1 cellular context compared by ENCODE assay signal in the genomic region with DNA sequence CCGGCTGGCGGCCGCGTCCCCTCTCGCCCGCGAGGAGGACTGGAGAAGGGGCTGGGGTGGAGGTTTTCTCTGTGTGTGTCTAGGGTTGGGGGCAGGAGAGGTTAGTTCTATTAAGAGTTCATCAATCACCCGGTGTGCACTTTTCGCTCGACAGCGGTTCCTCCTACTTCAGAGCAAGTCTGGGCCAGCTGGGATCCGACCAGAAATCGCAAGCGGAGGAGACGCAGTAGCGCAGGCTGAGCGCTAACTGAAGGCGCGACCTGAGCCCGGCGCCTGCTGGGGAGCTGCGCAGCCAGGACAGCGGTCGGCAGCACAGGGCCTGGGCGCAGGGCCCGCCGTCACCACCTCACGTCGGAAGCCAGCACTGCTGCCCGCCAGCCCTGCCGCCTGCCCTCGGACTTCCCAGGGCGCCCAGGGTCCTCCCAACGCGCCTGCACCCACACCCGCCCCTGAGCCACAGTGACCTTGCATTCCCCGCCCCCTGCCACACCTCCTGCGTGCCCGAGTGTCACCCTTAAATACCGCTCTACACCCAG.
TF ChIP-seq lines count a peak whose summit lies in the region.

No MANE protein-coding gene starts in this region.

TF ChIP-seq in H1, 55 proteins besides CTCF, POLR2A, EP300 and RAD21:
- TF ChIP-seq RNF2 (IDR thresholded peaks at IDR 0.05; ENCODE audit: borderline replicate concordance, low read depth, low read length, missing control alignments, poor library complexity, severe bottlenecking): peak; percentile 46
- TF ChIP-seq EZH2 (IDR thresholded peaks at IDR 0.05; ENCODE audit: low read depth, low read length, severe bottlenecking): peak; percentile 92
- TF ChIP-seq GABPA (IDR thresholded peaks at IDR 0.05; ENCODE audit: borderline replicate concordance, insufficient read depth, low read length): no peak
- peak; percentile 97 for TF ChIP-seq SUZ12 (IDR thresholded peaks at IDR 0.05; ENCODE audit: low read length)
- TF ChIP-seq TAF7 (optimal IDR thresholded peaks at IDR 0.05; ENCODE audit: borderline replicate concordance, low read depth, low read length): no peak
- no peak for TF ChIP-seq RXRA (IDR thresholded peaks at IDR 0.05; ENCODE audit: insufficient read depth, low read depth, low read length)
- TF ChIP-seq CHD1 (IDR thresholded peaks at IDR 0.05; ENCODE audit: low read depth, low read length): no peak
- TF ChIP-seq, protein P1, sequence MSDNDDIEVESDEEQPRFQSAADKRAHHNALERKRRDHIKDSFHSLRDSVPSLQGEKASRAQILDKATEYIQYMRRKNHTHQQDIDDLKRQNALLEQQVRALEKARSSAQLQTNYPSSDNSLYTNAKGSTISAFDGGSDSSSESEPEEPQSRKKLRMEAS (IDR thresholded peaks at IDR 0.05): no peak
- TF ChIP-seq CTBP2 (IDR thresholded peaks at IDR 0.05; ENCODE audit: borderline replicate concordance, insufficient read depth, insufficient read length, low read length): no peak
- peak; percentile 0; the same call in 1 of the 2 replicates for TF ChIP-seq E2F6 (IDR thresholded peaks at IDR 0.05)
- TF ChIP-seq NRF1 (IDR thresholded peaks at IDR 0.05; ENCODE audit: low read depth, low read length): no peak
- no peak for TF ChIP-seq TEAD4 (IDR thresholded peaks at IDR 0.05; ENCODE audit: low read depth, low read length)
- TF ChIP-seq TCF12 (IDR thresholded peaks at IDR 0.05; ENCODE audit: low read depth, low read length): no peak
- no peak for TF ChIP-seq CEBPB (IDR thresholded peaks at IDR 0.05; ENCODE audit: low read depth, low read length)
- no peak for TF ChIP-seq CBX8 (IDR thresholded peaks at IDR 0.05; ENCODE audit: borderline replicate concordance, low read depth, low read length)
- no peak for TF ChIP-seq JUN (IDR thresholded peaks at IDR 0.05; ENCODE audit: low read depth, low read length)
- no peak for TF ChIP-seq SIRT6 (IDR thresholded peaks at IDR 0.05; ENCODE audit: low read length)
- TF ChIP-seq BCL11A (IDR thresholded peaks at IDR 0.05; ENCODE audit: low read depth in 2 of 2, low read length in 2 of 2): no peak
- TF ChIP-seq NANOG (IDR thresholded peaks at IDR 0.05; ENCODE audit: insufficient read depth, low read depth, low read length, poor library complexity, severe bottlenecking): no peak
- no peak for TF ChIP-seq ATF2 (IDR thresholded peaks at IDR 0.05; ENCODE audit: low read length)
- TF ChIP-seq SAP30 (IDR thresholded peaks at IDR 0.05; ENCODE audit: insufficient read depth, insufficient replicate concordance, low read length): no peak
- no peak for TF ChIP-seq JUND (IDR thresholded peaks at IDR 0.05; ENCODE audit: low read length)
- TF ChIP-seq KDM5A (IDR thresholded peaks at IDR 0.05; ENCODE audit: low read length): no peak
- no peak for TF ChIP-seq FOSL1 (IDR thresholded peaks at IDR 0.05; ENCODE audit: insufficient read depth, low read depth, low read length)
- TF ChIP-seq SP2 (IDR thresholded peaks at IDR 0.05; ENCODE audit: low read length): no peak
- no peak for TF ChIP-seq SRF (IDR thresholded peaks at IDR 0.05; ENCODE audit: low read depth, low read length)
- no peak for TF ChIP-seq TAF1 (IDR thresholded peaks at IDR 0.05; ENCODE audit: low read depth, low read length)
- TF ChIP-seq RFX5 (IDR thresholded peaks at IDR 0.05; ENCODE audit: borderline replicate concordance, low read depth, low read length): no peak
- no peak for TF ChIP-seq GTF2F1 (IDR thresholded peaks at IDR 0.05; ENCODE audit: borderline replicate concordance, low read depth, low read length)
- TF ChIP-seq TBP (IDR thresholded peaks at IDR 0.05; ENCODE audit: low read depth, low read length): no peak
- TF ChIP-seq PHF8 (conservative IDR thresholded peaks at IDR 0.05; ENCODE audit: low read depth, low read length): no peak
- peak; percentile 31; the same call in 1 of the 2 replicates for TF ChIP-seq CREB1 (IDR thresholded peaks at IDR 0.05)
- TF ChIP-seq BRCA1 (IDR thresholded peaks at IDR 0.05; ENCODE audit: low read depth, low read length): no peak
- no peak for TF ChIP-seq CHD2 (IDR thresholded peaks at IDR 0.05; ENCODE audit: low read length)
- no peak for TF ChIP-seq SP1 (IDR thresholded peaks at IDR 0.05; ENCODE audit: low read depth, low read length)
- TF ChIP-seq, protein P2, sequence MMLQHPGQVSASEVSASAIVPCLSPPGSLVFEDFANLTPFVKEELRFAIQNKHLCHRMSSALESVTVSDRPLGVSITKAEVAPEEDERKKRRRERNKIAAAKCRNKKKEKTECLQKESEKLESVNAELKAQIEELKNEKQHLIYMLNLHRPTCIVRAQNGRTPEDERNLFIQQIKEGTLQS (IDR thresholded peaks at IDR 0.05; ENCODE audit: insufficient read depth, low read depth, low read length): no peak
- TF ChIP-seq YY1 (IDR thresholded peaks at IDR 0.05; ENCODE audit: low read depth, low read length): no peak
- TF ChIP-seq BACH1 (IDR thresholded peaks at IDR 0.05; ENCODE audit: low read length): no peak
- TF ChIP-seq EGR1 (IDR thresholded peaks at IDR 0.05; ENCODE audit: borderline replicate concordance, low read depth, low read length): no peak
TF ChIP-seq in H1: peak in this region for 5.
